8 cellular contexts compared by ENCODE assay signal in genomic region chr9:89604463-89605180, GRCh38. TPM values are rescaled to one million over a fixed set of nuclear protein-coding genes. Genes with fewer than 3 reads are reported as not detected.
DNase-seq lines count a peak whose midpoint lies in the region; ATAC-seq, FAIRE-seq and TF ChIP-seq lines count a peak whose summit lies in the region.

Gene GADD45G (plus strand): TSS chr9:89605012. CDS start chr9:89605122, 110 bp downstream.

- peak within 1 kb of the TSS; percentile 40 to 75 (median 58) for H3K4me3 ChIP-seq in spleen

- H3K27me3 ChIP-seq in spleen (replicated peaks in 1 of 7) = peaks cover 0 to 34% (median 3%) of the 10 kb centered on the region in 7 donors

- peak; percentile 79 for FAIRE-seq in islet of Langerhans (lab: Jason Lieb, UNC)

- ATAC-seq in HG02678 (IDR thresholded peaks at IDR 0.05; ENCODE audit: unreplicated experiment) (peak; percentile 53), GM18870 (IDR thresholded peaks at IDR 0.05; ENCODE audit: unreplicated experiment) (no peak)

- peaks cover 25 to 49% (median 44%) of the 10 kb centered on the region in 6 donors for H3K4me1 ChIP-seq in spleen

- WGBS in spleen, 5 donors = 0 to 2% (median 0%) methylated on average over 20 to 41 of the region's 41 CpGs

- no peaks in the 10 kb centered on the region for H3K36me3 ChIP-seq in spleen

- H3K27ac ChIP-seq in caudate nucleus (ENCODE audit: low read depth, low read length) (peak within 1 kb of the TSS; percentile 82), spleen (peak within 1 kb of the TSS in 7 of 8 donors; percentile 79 to 91 (median 83))

- no peaks in the 10 kb centered on the region for H3K9me3 ChIP-seq in spleen

- peak; percentile 73 for DNase-seq in DMS79 treated with DMSO at 0.1 percent for 48 hours (lab: John Stamatoyannopoulos, UW)
- DNase-seq in NCI-H2081 treated with DMSO at 0.1 percent for 48 hours (lab: John Stamatoyannopoulos, UW) = peak; percentile 86
- peak; percentile 39 to 63 (median 50) for DNase-seq in activated CD4-positive, CD25-positive, alpha-beta regulatory T cell (lab: John Stamatoyannopoulos, UW)
- DNase-seq in caudate nucleus (lab: John Stamatoyannopoulos, UW) = peak; percentile 23 to 96 (median 87)
- peak; percentile 96 for DNase-seq in spleen

- peak in 4 of 11 experiments; percentile 18 to 37 (median 30) for TF ChIP-seq CTCF in spleen (IDR thresholded peaks at IDR 0.05 in 8 of 11, conservative IDR thresholded peaks at IDR 0.05 in 3 of 11)

- peak in 2 of 3 donors; percentile 82 to 85 for TF ChIP-seq POLR2A in spleen (IDR thresholded peaks at IDR 0.05)

- intact Hi-C loops in spleen (cut with DNase I; ENCODE audit: low total_unique reads) = loop anchor here (10.0 kb wide), 1 partner anchor 200 kb away; no protein-coding TSS in a partner anchor

RNA-seq across cellular contexts. Expression of gene GADD45G, which starts in this region (rescaled TPM):
- 1 to 10 TPM; 2.0 to 6.8 (median 2.6) TPM for total RNA-seq in spleen
- 10 to 100 TPM in 2 of 3 donors, 1 to 10 TPM in 1; 5.9 to 17.6 (median 16.9) TPM for polyA plus RNA-seq in spleen
